Comparison of ENCODE assay signal across 8 cellular contexts in the genomic region with DNA sequence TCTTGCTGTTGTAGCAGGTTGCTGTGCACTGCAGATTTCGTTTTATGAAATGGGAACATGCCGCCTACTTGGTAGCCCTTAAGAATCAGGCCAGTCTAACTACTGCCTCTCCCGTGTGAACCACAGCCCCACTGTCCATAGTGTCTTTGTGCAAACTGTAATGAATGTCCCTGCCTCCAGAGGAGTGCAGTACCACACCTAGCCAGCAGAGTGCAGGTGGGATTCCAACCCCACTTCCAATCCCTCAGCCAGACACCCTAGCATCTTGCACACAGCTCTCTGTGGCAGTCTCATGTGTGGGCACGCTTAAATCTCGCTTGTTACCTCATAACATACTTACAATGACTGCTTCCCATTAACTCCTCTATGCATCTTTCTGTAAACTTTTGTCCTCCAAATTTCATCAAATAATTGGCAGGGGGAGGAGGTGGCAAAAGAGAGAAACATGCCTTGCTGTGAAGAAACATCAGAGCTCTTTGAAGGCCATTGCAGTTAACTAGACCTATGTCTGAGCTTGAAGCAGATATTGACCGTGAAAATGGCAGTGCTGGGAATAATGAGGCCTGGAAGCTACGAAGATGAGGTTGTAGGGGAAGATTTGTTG. TPM values are rescaled to one million over a fixed set of nuclear protein-coding genes. Genes with fewer than 3 reads are reported as not detected.
DNase-seq lines count a peak whose midpoint lies in the region; ATAC-seq and TF ChIP-seq lines count a peak whose summit lies in the region.

No MANE protein-coding gene starts in this region.

- no peak for TF ChIP-seq POLR2A in spleen (IDR thresholded peaks at IDR 0.05)

- no peak overlapping the region for H3K9ac ChIP-seq in endodermal cell (ENCODE audit: extremely low read depth, low read length, poor library complexity, severe bottlenecking)

- TF ChIP-seq CTCF in endodermal cell (conservative IDR thresholded peaks at IDR 0.05) (peak; percentile 92), spleen (IDR thresholded peaks at IDR 0.05 in 8 of 11, conservative IDR thresholded peaks at IDR 0.05 in 3 of 11) (peak; percentile 21 to 68 (median 50))

- 75 to 85% methylated on average over 4 to 7 of the region's 7 CpGs for WGBS in endodermal cell (ENCODE audit: insufficient coverage in 1 of 2, insufficient read length in 1 of 2), 2 experiments
- 84 to 94% (median 91%) methylated on average over 7 of the region's 7 CpGs for WGBS in spleen, 5 donors

- H3K36me3 ChIP-seq in endodermal cell (ENCODE audit: control insufficient read depth, insufficient read depth, low read length), result no peaks in the 10 kb centered on the region
- peaks cover 0 to 93% (median 8%) of the 10 kb centered on the region in 6 donors for H3K36me3 ChIP-seq in spleen

- H3K27me3 ChIP-seq in endodermal cell (ENCODE audit: control insufficient read depth, insufficient read depth, low read length, poor library complexity, severe bottlenecking), result no peaks in the 10 kb centered on the region
- H3K27me3 ChIP-seq in spleen (replicated peaks in 1 of 7), result no peaks in the 10 kb centered on the region

- ATAC-seq in HG03159 (IDR thresholded peaks at IDR 0.05; ENCODE audit: unreplicated experiment), result peak; percentile 86

- H3K4me1 Mint-ChIP-seq in endodermal cell, result peaks cover 3% of the 10 kb centered on the region

- H3K9me3 Mint-ChIP-seq in endodermal cell, result peaks cover 1% of the 10 kb centered on the region

- H3K36me3 Mint-ChIP-seq in endodermal cell (ENCODE audit: low read depth), result peaks cover 15% of the 10 kb centered on the region

- H3K4me3 Mint-ChIP-seq in endodermal cell, result no peak overlapping the region

- H3K4me1 ChIP-seq in endodermal cell (ENCODE audit: control insufficient read depth, insufficient read depth, low read length), result no peaks in the 10 kb centered on the region
- peaks cover 0 to 28% (median 0%) of the 10 kb centered on the region in 6 donors for H3K4me1 ChIP-seq in spleen

- H3K27ac ChIP-seq in endodermal cell (ENCODE audit: low read depth, low read length) (no peak overlapping the region), spleen (no peak overlapping the region)

- H3K27ac Mint-ChIP-seq in endodermal cell, result no peak overlapping the region

- intact Hi-C loops in spleen (cut with DNase I; ENCODE audit: low total_unique reads), result no loop called here

- H3K4me3 ChIP-seq in endodermal cell (ENCODE audit: low read length) (no peak overlapping the region), spleen (no peak overlapping the region)

- H3K9me3 ChIP-seq in endodermal cell (ENCODE audit: control insufficient read depth, low read length) (no peaks in the 10 kb centered on the region), spleen (no peaks in the 10 kb centered on the region)

- DNase-seq in activated gamma-delta T cell treated with Interleukin-2 at 50 U/mL for 16 hours (peak; percentile 40), activated gamma-delta T cell (lab: John Stamatoyannopoulos, UW) (no peak), endodermal cell (peak; percentile 93), spleen (no peak), NCI-H446 treated with DMSO at 0.1 percent for 48 hours (lab: John Stamatoyannopoulos, UW) (no peak), NCI-H1694 treated with DMSO at 0.1 percent for 48 hours (lab: John Stamatoyannopoulos, UW) (no peak)
- peak; percentile 27 to 36 for DNase-seq in activated CD4-positive, alpha-beta T cell treated with anti-CD3 and anti-CD28 coated beads for 24 hours (ENCODE audit: low read depth in 2 of 2)

- H3K27me3 Mint-ChIP-seq in endodermal cell (ENCODE audit: insufficient read depth), result no peaks in the 10 kb centered on the region

RNA-seq across cellular contexts. Expression of a gene that starts 47.2 kb away (rescaled TPM):
- total RNA-seq in endodermal cell (under 1 TPM; 0.24 to 0.31 TPM), spleen (not detected)
- 0.28 TPM for polyA plus RNA-seq in endodermal cell (2013, experiment 1 of 2)
- polyA plus RNA-seq in endodermal cell (2013, experiment 2 of 2), result not detected
- polyA plus RNA-seq in spleen, result under 1 TPM in 1 of 3 donors, not detected in 2; 0.09 TPM

RNA-seq across cellular contexts. Expression of a gene that starts 47.4 kb away (rescaled TPM):
- total RNA-seq in endodermal cell, result 10 to 100 TPM; 25.7 to 27.8 TPM
- polyA plus RNA-seq in endodermal cell (2013, experiment 1 of 2), result 8.6 TPM
- 9.1 TPM for polyA plus RNA-seq in endodermal cell (2013, experiment 2 of 2)
- total RNA-seq in spleen, result 10 to 100 TPM in 1 of 7 donors, 1 to 10 TPM in 6; 5.0 to 11.2 (median 6.6) TPM
- 1 to 10 TPM in 1 of 3 donors, under 1 TPM in 2; 0.35 to 1.8 (median 0.50) TPM for polyA plus RNA-seq in spleen

Comparison
In these comparisons a context has a peak if more than half of its experiments do, and no peak if none do; other contexts are left out.
1. DNase-seq: peak in activated gamma-delta T cell treated with Interleukin-2 at 50 U/mL for 16 hours (single experiment), activated CD4-positive, alpha-beta T cell treated with anti-CD3 and anti-CD28 coated beads for 24 hours (2 of 2) and endodermal cell (single experiment); none in activated gamma-delta T cell (single experiment), spleen (single experiment), NCI-H446 treated with DMSO at 0.1 percent for 48 hours (single experiment) and NCI-H1694 treated with DMSO at 0.1 percent for 48 hours (single experiment).